1 cellular context compared by ENCODE assay signal in the genomic region with DNA sequence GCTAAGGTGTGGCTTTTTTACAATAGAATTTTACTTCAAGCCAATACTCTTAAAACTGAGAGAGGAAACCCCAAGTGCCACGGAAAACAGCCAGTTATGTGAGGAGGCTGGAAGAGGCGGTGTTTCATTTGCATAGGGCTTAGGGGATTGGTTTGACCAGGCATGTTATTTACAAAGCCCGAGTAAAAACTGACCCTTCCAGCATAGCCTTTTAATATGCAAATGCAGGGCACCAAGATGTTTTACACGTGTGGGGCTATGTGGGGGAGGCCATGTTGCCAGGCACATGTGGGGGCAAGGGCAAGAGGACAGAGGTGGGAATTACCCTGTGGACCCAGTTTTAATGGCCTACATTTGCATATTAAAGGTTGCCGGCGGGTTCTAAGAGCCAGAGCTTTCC.
TF ChIP-seq lines count a peak whose summit lies in the region.

No MANE protein-coding gene starts in this region.

TF ChIP-seq in HepG2, 621 proteins besides CTCF, POLR2A, EP300 and RAD21:
- TF ChIP-seq STAG1 (CRISPR knock-in tag; IDR thresholded peaks at IDR 0.05) (no peak), ZNF891 (CRISPR knock-in tag; IDR thresholded peaks at IDR 0.05) (no peak), ZNF552 (CRISPR knock-in tag; IDR thresholded peaks at IDR 0.05; ENCODE audit: borderline replicate concordance) (no peak), BCL6 (CRISPR knock-in tag; IDR thresholded peaks at IDR 0.05) (no peak), HNF1B (CRISPR knock-in tag; IDR thresholded peaks at IDR 0.05) (no peak), SETDB1 (CRISPR knock-in tag; IDR thresholded peaks at IDR 0.05; ENCODE audit: borderline replicate concordance) (no peak), GLI4 (CRISPR knock-in tag; IDR thresholded peaks at IDR 0.05; ENCODE audit: borderline replicate concordance) (no peak), GATA4 (IDR thresholded peaks at IDR 0.05; ENCODE audit: borderline replicate concordance, low read depth) (no peak), KLF15 (CRISPR knock-in tag; IDR thresholded peaks at IDR 0.05; ENCODE audit: borderline replicate concordance) (no peak), ZNF878 (CRISPR knock-in tag; IDR thresholded peaks at IDR 0.05) (no peak), ZNF605 (CRISPR knock-in tag; IDR thresholded peaks at IDR 0.05) (no peak), ZSCAN9 (CRISPR knock-in tag; IDR thresholded peaks at IDR 0.05; ENCODE audit: borderline replicate concordance) (no peak), POLR2G (IDR thresholded peaks at IDR 0.05; ENCODE audit: low read depth, low read length) (no peak), ZNF335 (CRISPR knock-in tag; IDR thresholded peaks at IDR 0.05) (no peak), SNAI1 (CRISPR knock-in tag; IDR thresholded peaks at IDR 0.05; ENCODE audit: borderline replicate concordance) (no peak)
- TF ChIP-seq, protein P1, sequence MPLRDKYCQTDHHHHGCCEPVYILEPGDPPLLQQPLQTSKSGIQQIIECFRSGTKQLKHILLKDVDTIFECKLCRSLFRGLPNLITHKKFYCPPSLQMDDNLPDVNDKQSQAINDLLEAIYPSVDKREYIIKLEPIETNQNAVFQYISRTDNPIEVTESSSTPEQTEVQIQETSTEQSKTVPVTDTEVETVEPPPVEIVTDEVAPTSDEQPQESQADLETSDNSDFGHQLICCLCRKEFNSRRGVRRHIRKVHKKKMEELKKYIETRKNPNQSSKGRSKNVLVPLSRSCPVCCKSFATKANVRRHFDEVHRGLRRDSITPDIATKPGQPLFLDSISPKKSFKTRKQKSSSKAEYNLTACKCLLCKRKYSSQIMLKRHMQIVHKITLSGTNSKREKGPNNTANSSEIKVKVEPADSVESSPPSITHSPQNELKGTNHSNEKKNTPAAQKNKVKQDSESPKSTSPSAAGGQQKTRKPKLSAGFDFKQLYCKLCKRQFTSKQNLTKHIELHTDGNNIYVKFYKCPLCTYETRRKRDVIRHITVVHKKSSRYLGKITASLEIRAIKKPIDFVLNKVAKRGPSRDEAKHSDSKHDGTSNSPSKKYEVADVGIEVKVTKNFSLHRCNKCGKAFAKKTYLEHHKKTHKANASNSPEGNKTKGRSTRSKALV (CRISPR knock-in tag; IDR thresholded peaks at IDR 0.05) = no peak
